Comparison of ENCODE assay signal across 23 cellular contexts in the genomic region with DNA sequence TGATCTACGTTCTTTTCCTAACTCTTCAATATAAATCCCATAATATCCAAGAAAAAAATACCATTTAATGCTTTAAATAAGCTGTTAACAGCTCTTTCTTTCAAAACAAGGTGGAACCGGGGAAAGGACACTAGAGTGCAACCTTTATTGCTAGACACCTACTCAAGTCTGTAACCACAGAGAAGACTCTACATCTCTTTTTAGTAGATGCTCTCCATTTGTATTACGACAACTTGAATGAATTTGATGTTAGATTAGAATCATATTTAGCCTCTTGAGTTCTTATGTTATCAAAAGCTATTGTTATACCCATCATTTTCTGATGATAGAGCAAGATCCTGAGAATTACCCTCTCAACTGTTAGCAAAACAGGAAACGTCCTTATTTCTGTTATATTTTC.
"Had no signal": no experiment of that assay in that cellular context is flagged by ENCODE, and none has a peak within 500 bp of the region (broad histone marks: within the 10 kb centered on the region; RNA-seq: fewer than 3 reads in every experiment).

No MANE protein-coding gene starts in this region.

- H3K27me3 Mint-ChIP-seq: activated T-helper 17 cell treated with anti-CD3 and anti-CD28 coated beads, Interleukin-2, amount 50 U/mL, for 72 hours; central memory CD8-positive, alpha-beta T cell; dendritic cell treated with granulocyte-macrophage colony-stimulating factor and Interleukin-4, amounts not matched to agents 40 ng/mL and 50 ng/mL, for 4 days had no signal

- H3K27ac Mint-ChIP-seq: activated T-helper 17 cell treated with anti-CD3 and anti-CD28 coated beads, Interleukin-2, amount 50 U/mL, for 72 hours; dendritic cell treated with granulocyte-macrophage colony-stimulating factor and Interleukin-4, amounts not matched to agents 40 ng/mL and 50 ng/mL, for 4 days; endodermal cell; immature natural killer cell; stimulated activated naive B cell treated with anti-CD40 and anti-IgM and Interleukin-4, amounts not matched to agents 10 μg/mL and 1 μg/mL and 100 μg/mL, for 72 hours had no signal

- H3K4me3 Mint-ChIP-seq: activated T-helper 17 cell treated with anti-CD3 and anti-CD28 coated beads, Interleukin-2, amount 50 U/mL, for 72 hours; central memory CD8-positive, alpha-beta T cell; endodermal cell had no signal

- FAIRE-seq: bronchial epithelial cell, kidney had no signal

- H3K4me1 ChIP-seq: right atrium auricular region, vagina had no signal

- H3K27ac ChIP-seq: right atrium auricular region, stomach, upper lobe of left lung, vagina had no signal

- H3K9me3 Mint-ChIP-seq: activated T-helper 17 cell treated with anti-CD3 and anti-CD28 coated beads, Interleukin-2, amount 50 U/mL, for 72 hours; central memory CD8-positive, alpha-beta T cell; dendritic cell treated with granulocyte-macrophage colony-stimulating factor and Interleukin-4, amounts not matched to agents 40 ng/mL and 50 ng/mL, for 4 days; endodermal cell; immature natural killer cell; naive B cell; stimulated activated naive B cell treated with anti-CD40 and anti-IgM and Interleukin-4, amounts not matched to agents 10 μg/mL and 1 μg/mL and 100 μg/mL, for 72 hours had no signal

- H3K27me3 ChIP-seq: right atrium auricular region, stomach, thyroid gland, upper lobe of left lung, vagina had no signal

- H3K9me3 ChIP-seq: right atrium auricular region, stomach, thyroid gland, upper lobe of left lung, vagina had no signal

- H3K36me3 ChIP-seq: right atrium auricular region, stomach, thyroid gland, upper lobe of left lung, vagina had no signal

- DNase-seq: activated CD4-positive, alpha-beta T cell treated with anti-CD3 and anti-CD28 coated beads, Interleukin-2, amount 50 U/mL, for 4 hours; anterior cingulate cortex; endodermal cell; foreskin fibroblast; head of caudate nucleus; hypothalamus; immature natural killer cell; kidney; left colon; mammary epithelial cell; naive B cell; stimulated activated CD4-positive, alpha-beta T cell treated with anti-CD3 and anti-CD28 coated beads, Interleukin-2, amount 100 ng/mL, for 24 hours; stimulated activated naive B cell treated with anti-CD40 and anti-IgM and Interleukin-4, amounts not matched to agents 10 μg/mL and 1 μg/mL and 100 μg/mL, for 72 hours; stomach; T-helper 2 cell; thyroid gland; upper lobe of left lung had no signal

- H3K4me3 ChIP-seq: right atrium auricular region, stomach, thyroid gland, upper lobe of left lung, vagina had no signal
